Comparison of ENCODE assay signal across 2 cellular contexts in the genomic region with DNA sequence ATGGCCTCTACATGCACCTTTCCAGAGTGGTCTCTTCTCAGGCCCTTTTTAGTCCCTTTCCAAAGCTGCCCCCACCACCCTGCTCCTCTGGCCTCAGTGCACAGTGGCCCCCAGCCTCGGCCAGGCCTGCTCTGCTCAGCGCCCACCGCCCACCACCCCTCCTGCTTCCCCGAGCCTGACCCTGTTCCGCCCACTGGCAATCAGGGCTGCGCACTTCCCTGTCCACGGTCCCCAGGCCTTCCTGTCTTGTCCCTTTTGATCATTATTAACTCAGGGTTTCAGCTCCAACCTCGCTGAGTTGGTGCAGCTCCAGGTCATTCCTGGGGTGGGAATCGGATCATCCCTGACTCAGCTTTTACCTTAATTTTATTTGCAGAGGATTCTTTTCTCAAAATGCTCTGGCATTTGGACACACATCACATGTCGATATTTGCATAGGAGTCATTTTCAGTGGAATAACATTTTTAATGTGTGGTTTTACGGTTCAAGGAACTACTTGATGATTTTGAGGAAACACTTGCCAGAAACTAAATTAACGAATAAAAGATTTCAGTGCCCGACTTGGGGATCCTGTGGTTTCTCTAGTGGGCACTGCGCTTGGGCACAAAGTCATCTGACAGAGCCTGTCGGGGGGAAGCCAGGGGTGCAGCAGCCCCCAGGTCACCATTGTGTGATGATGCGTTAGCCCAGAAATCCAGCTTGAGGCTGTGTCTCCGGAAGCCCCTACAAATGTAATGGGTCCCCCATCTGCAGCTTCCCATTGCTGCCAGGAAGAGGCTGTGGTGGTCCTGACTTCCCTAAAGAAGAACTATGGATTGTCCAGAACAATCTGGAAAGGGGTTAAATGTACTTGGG.
TF ChIP-seq lines count a peak whose summit lies in the region.

No MANE protein-coding gene starts in this region.

TF ChIP-seq in SK-N-SH, 30 proteins besides CTCF, POLR2A, EP300 and RAD21 (continued from another document):
- TF ChIP-seq, protein P1, sequence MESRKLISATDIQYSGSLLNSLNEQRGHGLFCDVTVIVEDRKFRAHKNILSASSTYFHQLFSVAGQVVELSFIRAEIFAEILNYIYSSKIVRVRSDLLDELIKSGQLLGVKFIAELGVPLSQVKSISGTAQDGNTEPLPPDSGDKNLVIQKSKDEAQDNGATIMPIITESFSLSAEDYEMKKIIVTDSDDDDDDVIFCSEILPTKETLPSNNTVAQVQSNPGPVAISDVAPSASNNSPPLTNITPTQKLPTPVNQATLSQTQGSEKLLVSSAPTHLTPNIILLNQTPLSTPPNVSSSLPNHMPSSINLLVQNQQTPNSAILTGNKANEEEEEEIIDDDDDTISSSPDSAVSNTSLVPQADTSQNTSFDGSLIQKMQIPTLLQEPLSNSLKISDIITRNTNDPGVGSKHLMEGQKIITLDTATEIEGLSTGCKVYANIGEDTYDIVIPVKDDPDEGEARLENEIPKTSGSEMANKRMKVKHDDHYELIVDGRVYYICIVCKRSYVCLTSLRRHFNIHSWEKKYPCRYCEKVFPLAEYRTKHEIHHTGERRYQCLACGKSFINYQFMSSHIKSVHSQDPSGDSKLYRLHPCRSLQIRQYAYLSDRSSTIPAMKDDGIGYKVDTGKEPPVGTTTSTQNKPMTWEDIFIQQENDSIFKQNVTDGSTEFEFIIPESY (IDR thresholded peaks at IDR 0.05; ENCODE audit: borderline replicate concordance, low read depth) = no peak
TF ChIP-seq in SK-N-SH: peak in this region for 0.

TF ChIP-seq in SK-N-SH treated with all-trans-retinoic acid at 6 μM for 48 hours, 23 proteins besides CTCF, POLR2A, EP300 and RAD21 (continued from another document):
- TF ChIP-seq, protein P2, sequence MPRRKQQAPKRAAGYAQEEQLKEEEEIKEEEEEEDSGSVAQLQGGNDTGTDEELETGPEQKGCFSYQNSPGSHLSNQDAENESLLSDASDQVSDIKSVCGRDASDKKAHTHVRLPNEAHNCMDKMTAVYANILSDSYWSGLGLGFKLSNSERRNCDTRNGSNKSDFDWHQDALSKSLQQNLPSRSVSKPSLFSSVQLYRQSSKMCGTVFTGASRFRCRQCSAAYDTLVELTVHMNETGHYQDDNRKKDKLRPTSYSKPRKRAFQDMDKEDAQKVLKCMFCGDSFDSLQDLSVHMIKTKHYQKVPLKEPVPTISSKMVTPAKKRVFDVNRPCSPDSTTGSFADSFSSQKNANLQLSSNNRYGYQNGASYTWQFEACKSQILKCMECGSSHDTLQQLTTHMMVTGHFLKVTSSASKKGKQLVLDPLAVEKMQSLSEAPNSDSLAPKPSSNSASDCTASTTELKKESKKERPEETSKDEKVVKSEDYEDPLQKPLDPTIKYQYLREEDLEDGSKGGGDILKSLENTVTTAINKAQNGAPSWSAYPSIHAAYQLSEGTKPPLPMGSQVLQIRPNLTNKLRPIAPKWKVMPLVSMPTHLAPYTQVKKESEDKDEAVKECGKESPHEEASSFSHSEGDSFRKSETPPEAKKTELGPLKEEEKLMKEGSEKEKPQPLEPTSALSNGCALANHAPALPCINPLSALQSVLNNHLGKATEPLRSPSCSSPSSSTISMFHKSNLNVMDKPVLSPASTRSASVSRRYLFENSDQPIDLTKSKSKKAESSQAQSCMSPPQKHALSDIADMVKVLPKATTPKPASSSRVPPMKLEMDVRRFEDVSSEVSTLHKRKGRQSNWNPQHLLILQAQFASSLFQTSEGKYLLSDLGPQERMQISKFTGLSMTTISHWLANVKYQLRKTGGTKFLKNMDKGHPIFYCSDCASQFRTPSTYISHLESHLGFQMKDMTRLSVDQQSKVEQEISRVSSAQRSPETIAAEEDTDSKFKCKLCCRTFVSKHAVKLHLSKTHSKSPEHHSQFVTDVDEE (CRISPR knock-in tag; IDR thresholded peaks at IDR 0.05) = no peak
- TF ChIP-seq GLIS3 (CRISPR knock-in tag; IDR thresholded peaks at IDR 0.05) (no peak), ZNF8 (CRISPR knock-in tag; IDR thresholded peaks at IDR 0.05) (no peak), ZNF70 (CRISPR knock-in tag; IDR thresholded peaks at IDR 0.05) (no peak), ZC3H10 (CRISPR knock-in tag; IDR thresholded peaks at IDR 0.05) (no peak), PPARA (CRISPR knock-in tag; IDR thresholded peaks at IDR 0.05; ENCODE audit: borderline replicate concordance) (no peak), CREB5 (CRISPR knock-in tag; IDR thresholded peaks at IDR 0.05; ENCODE audit: low read depth) (no peak), TOX (CRISPR knock-in tag; IDR thresholded peaks at IDR 0.05; ENCODE audit: borderline replicate concordance) (no peak)
- TF ChIP-seq, protein P3, sequence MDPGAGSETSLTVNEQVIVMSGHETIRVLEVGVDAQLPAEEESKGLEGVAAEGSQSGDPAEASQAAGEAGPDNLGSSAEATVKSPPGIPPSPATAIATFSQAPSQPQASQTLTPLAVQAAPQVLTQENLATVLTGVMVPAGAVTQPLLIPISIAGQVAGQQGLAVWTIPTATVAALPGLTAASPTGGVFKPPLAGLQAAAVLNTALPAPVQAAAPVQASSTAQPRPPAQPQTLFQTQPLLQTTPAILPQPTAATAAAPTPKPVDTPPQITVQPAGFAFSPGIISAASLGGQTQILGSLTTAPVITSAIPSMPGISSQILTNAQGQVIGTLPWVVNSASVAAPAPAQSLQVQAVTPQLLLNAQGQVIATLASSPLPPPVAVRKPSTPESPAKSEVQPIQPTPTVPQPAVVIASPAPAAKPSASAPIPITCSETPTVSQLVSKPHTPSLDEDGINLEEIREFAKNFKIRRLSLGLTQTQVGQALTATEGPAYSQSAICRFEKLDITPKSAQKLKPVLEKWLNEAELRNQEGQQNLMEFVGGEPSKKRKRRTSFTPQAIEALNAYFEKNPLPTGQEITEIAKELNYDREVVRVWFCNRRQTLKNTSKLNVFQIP (CRISPR knock-in tag; IDR thresholded peaks at IDR 0.05; ENCODE audit: borderline replicate concordance, low read depth) = no peak
